Comparison of ENCODE assay signal across 25 cellular contexts in the genomic region with DNA sequence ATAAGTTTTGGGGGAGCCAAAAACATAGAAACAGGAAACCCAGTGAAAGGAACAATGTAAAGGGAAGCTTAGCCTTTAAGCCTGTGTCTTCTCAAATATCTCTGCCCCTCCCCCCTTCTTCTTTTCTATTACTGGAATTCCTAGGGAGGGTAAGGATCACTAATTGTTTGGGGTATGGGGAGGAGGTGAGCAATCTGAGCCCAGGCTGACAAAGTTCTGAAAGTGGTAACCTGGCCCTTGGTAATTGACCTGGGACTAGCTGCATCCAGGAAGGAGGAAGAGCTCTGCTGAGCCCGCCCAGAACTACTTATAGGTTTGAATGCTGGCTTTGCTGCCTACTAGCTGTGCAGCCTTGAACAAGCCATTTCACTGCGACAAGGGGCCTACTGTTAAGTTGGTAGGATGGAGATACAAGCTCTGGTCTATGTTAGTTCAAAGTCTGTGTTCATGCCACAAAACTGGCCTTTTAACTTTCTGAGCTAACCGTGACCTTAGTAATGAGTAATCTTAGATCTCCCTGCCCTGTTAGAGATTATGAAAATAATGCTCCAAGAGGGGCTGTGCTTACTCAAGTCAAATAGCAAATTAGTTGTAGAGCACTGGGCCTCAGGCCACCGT. TPM values are rescaled to one million over a fixed set of nuclear protein-coding genes. Genes with fewer than 3 reads are reported as not detected.
"Had no signal": no experiment of that assay in that cellular context is flagged by ENCODE, and none has a peak within 500 bp of the region (broad histone marks: within the 10 kb centered on the region; RNA-seq: fewer than 3 reads in every experiment).

No MANE protein-coding gene starts in this region.

- DNase-seq: activated B cell treated with CpG ODN at 0.5 μM for 24 hours; activated CD4-positive, alpha-beta memory T cell treated with anti-CD3 and anti-CD28 coated beads, Interleukin-2, amount 10 ng/mL, durations not matched to agents 7 days and 5 days; activated CD4-positive, alpha-beta T cell treated with anti-CD3 and anti-CD28 coated beads for 4 hours; activated CD8-positive, alpha-beta memory T cell treated with anti-CD3 and anti-CD28 coated beads, Interleukin-2, amount 10 ng/mL, durations not matched to agents 7 days and 5 days; activated naive CD4-positive, alpha-beta T cell treated with anti-CD3 and anti-CD28 coated beads, Interleukin-2, amount 10 ng/mL, durations not matched to agents 7 days and 5 days; activated naive CD8-positive, alpha-beta T cell treated with anti-CD3 and anti-CD28 coated beads, Interleukin-2, amount 50 U/mL, for 24 hours; anterior cingulate cortex; caudate nucleus; dorsolateral prefrontal cortex; foreskin keratinocyte; hypothalamus; pancreas; stimulated activated CD4-positive, alpha-beta T cell treated with anti-CD3 and anti-CD28 coated beads, Interleukin-4, amount 100 ng/mL, for 24 hours; stomach had no signal

- H3K9me3 ChIP-seq: pancreas, stomach had no signal

- H3K27me3 ChIP-seq: foreskin keratinocyte had no signal

- H3K36me3 Mint-ChIP-seq: activated CD8-positive, alpha-beta memory T cell treated with anti-CD3 and anti-CD28 coated beads, Interleukin-2, amount 10 ng/mL, durations not matched to agents 7 days and 5 days; activated naive CD4-positive, alpha-beta T cell treated with anti-CD3 and anti-CD28 coated beads, Interleukin-2, amount 10 ng/mL, durations not matched to agents 7 days and 5 days; brain; stimulated activated effector memory CD8-positive, alpha-beta T cell treated with anti-CD3 and anti-CD28 coated beads, Interleukin-12 subunit alpha, Interleukin-12 subunit beta, amount 100 ng/mL, for 72 hours; type B pancreatic cell had no signal

- H3K27me3 Mint-ChIP-seq: activated B cell treated with CpG ODN at 0.5 μM for 24 hours; activated CD4-positive, alpha-beta memory T cell treated with anti-CD3 and anti-CD28 coated beads, Interleukin-2, amount 10 ng/mL, durations not matched to agents 7 days and 5 days; activated CD8-positive, alpha-beta memory T cell treated with anti-CD3 and anti-CD28 coated beads, Interleukin-2, amount 10 ng/mL, durations not matched to agents 7 days and 5 days; activated naive CD8-positive, alpha-beta T cell treated with anti-CD3 and anti-CD28 coated beads, Interleukin-2, amount 50 U/mL, for 24 hours; brain; type B pancreatic cell had no signal

- H3K4me3 ChIP-seq: dorsolateral prefrontal cortex, pancreas, smooth muscle cell, stomach had no signal

- H3K4me1 ChIP-seq: foreskin keratinocyte, pancreas, stomach had no signal

- H3K27ac ChIP-seq: dorsolateral prefrontal cortex, foreskin keratinocyte, pancreas, stomach had no signal

- H3K36me3 ChIP-seq: pancreas, stomach had no signal

- H3K4me3 Mint-ChIP-seq: activated B cell treated with CpG ODN at 0.5 μM for 24 hours; activated CD4-positive, alpha-beta memory T cell treated with anti-CD3 and anti-CD28 coated beads, Interleukin-2, amount 10 ng/mL, durations not matched to agents 7 days and 5 days; activated CD8-positive, alpha-beta memory T cell treated with anti-CD3 and anti-CD28 coated beads, Interleukin-2, amount 10 ng/mL, durations not matched to agents 7 days and 5 days; activated naive CD4-positive, alpha-beta T cell treated with anti-CD3 and anti-CD28 coated beads, Interleukin-2, amount 10 ng/mL, durations not matched to agents 7 days and 5 days; activated naive CD8-positive, alpha-beta T cell treated with anti-CD3 and anti-CD28 coated beads, Interleukin-2, amount 50 U/mL, for 24 hours; activated T-helper 17 cell treated with anti-CD3 and anti-CD28 coated beads, Interleukin-2, amount 50 U/mL, for 72 hours; brain; stimulated activated effector memory CD8-positive, alpha-beta T cell treated with anti-CD3 and anti-CD28 coated beads, Interleukin-12 subunit alpha, Interleukin-12 subunit beta, amount 100 ng/mL, for 72 hours; type B pancreatic cell had no signal

- H3K9me3 Mint-ChIP-seq: activated B cell treated with CpG ODN at 0.5 μM for 24 hours; activated CD4-positive, alpha-beta memory T cell treated with anti-CD3 and anti-CD28 coated beads, Interleukin-2, amount 10 ng/mL, durations not matched to agents 7 days and 5 days; activated naive CD4-positive, alpha-beta T cell treated with anti-CD3 and anti-CD28 coated beads, Interleukin-2, amount 10 ng/mL, durations not matched to agents 7 days and 5 days; activated naive CD8-positive, alpha-beta T cell treated with anti-CD3 and anti-CD28 coated beads, Interleukin-2, amount 50 U/mL, for 24 hours; activated T-helper 17 cell treated with anti-CD3 and anti-CD28 coated beads, Interleukin-2, amount 50 U/mL, for 72 hours; stimulated activated effector memory CD8-positive, alpha-beta T cell treated with anti-CD3 and anti-CD28 coated beads, Interleukin-12 subunit alpha, Interleukin-12 subunit beta, amount 100 ng/mL, for 72 hours; type B pancreatic cell had no signal

- H3K4me1 Mint-ChIP-seq: activated B cell treated with CpG ODN at 0.5 μM for 24 hours; activated CD4-positive, alpha-beta memory T cell treated with anti-CD3 and anti-CD28 coated beads, Interleukin-2, amount 10 ng/mL, durations not matched to agents 7 days and 5 days; activated naive CD8-positive, alpha-beta T cell treated with anti-CD3 and anti-CD28 coated beads, Interleukin-2, amount 50 U/mL, for 24 hours; activated T-helper 17 cell treated with anti-CD3 and anti-CD28 coated beads, Interleukin-2, amount 50 U/mL, for 72 hours; stimulated activated effector memory CD8-positive, alpha-beta T cell treated with anti-CD3 and anti-CD28 coated beads, Interleukin-12 subunit alpha, Interleukin-12 subunit beta, amount 100 ng/mL, for 72 hours had no signal

- H3K27ac Mint-ChIP-seq: activated B cell treated with CpG ODN at 0.5 μM for 24 hours; activated CD4-positive, alpha-beta memory T cell treated with anti-CD3 and anti-CD28 coated beads, Interleukin-2, amount 10 ng/mL, durations not matched to agents 7 days and 5 days; activated CD8-positive, alpha-beta memory T cell treated with anti-CD3 and anti-CD28 coated beads, Interleukin-2, amount 10 ng/mL, durations not matched to agents 7 days and 5 days; activated naive CD4-positive, alpha-beta T cell treated with anti-CD3 and anti-CD28 coated beads, Interleukin-2, amount 10 ng/mL, durations not matched to agents 7 days and 5 days; activated naive CD8-positive, alpha-beta T cell treated with anti-CD3 and anti-CD28 coated beads, Interleukin-2, amount 50 U/mL, for 24 hours; activated T-helper 17 cell treated with anti-CD3 and anti-CD28 coated beads, Interleukin-2, amount 50 U/mL, for 72 hours; brain; stimulated activated effector memory CD8-positive, alpha-beta T cell treated with anti-CD3 and anti-CD28 coated beads, Interleukin-12 subunit alpha, Interleukin-12 subunit beta, amount 100 ng/mL, for 72 hours; type B pancreatic cell had no signal

RNA-seq across cellular contexts. Expression of gene DGKK, which starts 37.8 kb away (rescaled TPM):
- total RNA-seq: activated B cell treated with CpG ODN at 0.5 μM for 24 hours; activated CD4-positive, alpha-beta memory T cell treated with anti-CD3 and anti-CD28 coated beads, Interleukin-2, amount 10 ng/mL, durations not matched to agents 7 days and 5 days; activated CD8-positive, alpha-beta memory T cell treated with anti-CD3 and anti-CD28 coated beads, Interleukin-2, amount 10 ng/mL, durations not matched to agents 7 days and 5 days; activated T-helper 17 cell treated with anti-CD3 and anti-CD28 coated beads, Interleukin-2, amount 50 U/mL, for 72 hours; epithelial cell of proximal tubule; fibroblast of lung; foreskin keratinocyte; left lobe of liver; pancreas; pulmonary artery endothelial cell; sciatic nerve; smooth muscle cell; T-helper 2 cell treated with Interferon-gamma antibody and Interleukin-4, amounts not matched to agents 100 ng/mL and 5 ng/mL, for 36 hours had no signal
- polyA plus RNA-seq: fibroblast of lung, foreskin keratinocyte, pancreas, smooth muscle cell had no signal
